In the genomic region with DNA sequence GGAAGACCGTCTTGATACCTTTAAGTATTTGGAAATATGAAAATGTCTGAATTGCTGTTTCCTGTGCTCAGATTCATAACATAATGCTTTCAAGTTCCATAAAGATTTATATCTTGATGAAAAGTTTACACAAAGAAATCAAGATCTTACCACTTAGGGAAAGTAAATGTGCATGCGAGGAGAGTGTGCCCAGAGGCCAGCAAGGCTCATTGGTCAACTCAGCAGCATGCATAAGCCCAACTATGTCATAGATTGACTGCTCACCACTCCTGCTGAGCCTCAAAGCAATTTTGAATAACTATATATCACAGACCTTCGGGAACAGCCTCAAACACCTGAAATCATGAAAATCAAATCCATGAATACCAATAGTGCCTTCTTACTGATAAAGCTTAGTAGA, we compare ENCODE assay signal across 18 cellular contexts.
DNase-seq lines count a peak whose midpoint lies in the region; ATAC-seq and TF ChIP-seq lines count a peak whose summit lies in the region.
"Had no signal": no experiment of that assay in that cellular context is flagged by ENCODE, and none has a peak within 500 bp of the region (broad histone marks: within the 10 kb centered on the region; RNA-seq: fewer than 3 reads in every experiment).

No MANE protein-coding gene starts in this region.

- DNase-seq in SIG-M5 treated with dmso at 0.1 percent for 504 hours (lab: John Stamatoyannopoulos, UW; ENCODE audit: unreplicated experiment) (peak; percentile 20), SIG-M5 (lab: John Stamatoyannopoulos, UW) (no peak), PC-9 (no peak), mesothelial cell of epicardium (ENCODE audit: low spot score in 2 of 2, unreplicated experiment in 2 of 2) (no peak), NCI-H1105 treated with DMSO at 0.1 percent for 48 hours (lab: John Stamatoyannopoulos, UW) (no peak)
- DNase-seq: 8988T; CD4-positive, CD25-positive, alpha-beta regulatory T cell; CD8-positive, alpha-beta memory T cell; DMS 273 treated with DMSO at 0.1 percent for 48 hours; DND-41; EL; GM23248; HCEC 1CT; IMR-90 had no signal

- no peaks in the 10 kb centered on the region for H3K9me2 ChIP-seq in PC-9 (ENCODE audit: insufficient read depth)

- no peaks in the 10 kb centered on the region for H3K36me3 Mint-ChIP-seq in mesothelial cell of epicardium
- H3K36me3 Mint-ChIP-seq: CD4-positive, CD25-positive, alpha-beta regulatory T cell; CD8-positive, alpha-beta memory T cell had no signal

- H3F3A ChIP-seq in PC-9 (ENCODE audit: insufficient read depth, low read depth) = no peaks in the 10 kb centered on the region

- peaks cover 12% of the 10 kb centered on the region for H3K4me1 ChIP-seq in PC-9 (replicated peaks; ENCODE audit: insufficient read depth)
- H3K4me1 ChIP-seq: BLaER1 treated with 17β-estradiol and CSF1 and Interleukin-3, amounts not matched to agents 10 nM and 100 nM had no signal

- intact Hi-C loops in PC-9 (cut with micrococcal nuclease; ENCODE audit: unreplicated experiment) = no loop called here

- ATAC-seq in HG03565 (IDR thresholded peaks at IDR 0.05; ENCODE audit: unreplicated experiment) (no peak), HG03097 (IDR thresholded peaks at IDR 0.05; ENCODE audit: low FRiP score, unreplicated experiment) (no peak)

- no peaks in the 10 kb centered on the region for H4K20me1 ChIP-seq in PC-9 (ENCODE audit: insufficient read depth)
- H4K20me1 ChIP-seq: BLaER1 treated with 17β-estradiol and CSF1 and Interleukin-3, amounts not matched to agents 10 nM and 100 nM had no signal

- POLR2A ChIA-PET in PC-9 (lab: Charles Lee; ENCODE audit: unreplicated experiment) = no interaction called here

- H3K27me3 Mint-ChIP-seq in mesothelial cell of epicardium (ENCODE audit: low read depth) = no peaks in the 10 kb centered on the region
- H3K27me3 Mint-ChIP-seq: B cell; CD4-positive, CD25-positive, alpha-beta regulatory T cell; CD8-positive, alpha-beta memory T cell had no signal

- CTCF ChIA-PET in PC-9 (lab: Charles Lee) = no interaction called here

- peak overlapping the region; percentile 81 for H3K27ac Mint-ChIP-seq in mesothelial cell of epicardium
- H3K27ac Mint-ChIP-seq: B cell; CD4-positive, CD25-positive, alpha-beta regulatory T cell; CD8-positive, alpha-beta memory T cell had no signal

- no peaks in the 10 kb centered on the region for H3K79me2 ChIP-seq in PC-9 (ENCODE audit: low read depth)

- H3K4me2 ChIP-seq in PC-9 = peak overlapping the region; percentile 27
- H3K4me2 ChIP-seq: BLaER1 treated with 17β-estradiol and CSF1 and Interleukin-3, amounts not matched to agents 10 nM and 100 nM had no signal

- no peaks in the 10 kb centered on the region for H3K27me3 ChIP-seq in PC-9 (ENCODE audit: insufficient read depth, low read depth)
- H3K27me3 ChIP-seq: BLaER1 treated with 17β-estradiol and CSF1 and Interleukin-3, amounts not matched to agents 10 nM and 100 nM had no signal

- BruUV-seq in PC-9 (replicated peaks; lab: Mats Ljungman, UMichigan) = no TSS peak

- no peak overlapping the region for H2AFZ ChIP-seq in PC-9
- H2AFZ ChIP-seq: GM23248 had no signal

- H3K9me3 ChIP-seq in PC-9 (ENCODE audit: insufficient read depth, low read depth) = no peaks in the 10 kb centered on the region
- H3K9me3 ChIP-seq: BLaER1 treated with 17β-estradiol and CSF1 and Interleukin-3, amounts not matched to agents 10 nM and 100 nM had no signal

- H3K4me3 ChIP-seq in PC-9 = no peak overlapping the region
- H3K4me3 ChIP-seq: BLaER1 treated with 17β-estradiol and CSF1 and Interleukin-3, amounts not matched to agents 10 nM and 100 nM; GM23248 had no signal

- H3K27ac ChIP-seq in PC-9 = peak overlapping the region; percentile 43; the same call in 1 of the 2 replicates
- H3K27ac ChIP-seq: BLaER1 treated with 17β-estradiol and CSF1 and Interleukin-3, amounts not matched to agents 10 nM and 100 nM; GM23248 had no signal

- TF ChIP-seq CTCF in PC-9 (conservative IDR thresholded peaks at IDR 0.05) (no peak), mesothelial cell of epicardium (IDR thresholded peaks at IDR 0.05; ENCODE audit: unreplicated experiment) (no peak)

- H3K9me3 Mint-ChIP-seq in mesothelial cell of epicardium = no peaks in the 10 kb centered on the region

- peaks cover 17% of the 10 kb centered on the region for H3K4me1 Mint-ChIP-seq in mesothelial cell of epicardium
- H3K4me1 Mint-ChIP-seq: B cell; CD4-positive, CD25-positive, alpha-beta regulatory T cell; CD8-positive, alpha-beta memory T cell had no signal

- H3K4me3 Mint-ChIP-seq in mesothelial cell of epicardium = no peak overlapping the region
- H3K4me3 Mint-ChIP-seq: B cell; CD4-positive, CD25-positive, alpha-beta regulatory T cell; CD8-positive, alpha-beta memory T cell had no signal

- no peaks in the 10 kb centered on the region for H3K36me3 ChIP-seq in PC-9 (ENCODE audit: low read depth)
- H3K36me3 ChIP-seq: BLaER1 treated with 17β-estradiol and CSF1 and Interleukin-3, amounts not matched to agents 10 nM and 100 nM had no signal
